32 cellular contexts compared by ENCODE assay signal in genomic region chr9:124908098-124908497, GRCh38. TPM values are rescaled to one million over a fixed set of nuclear protein-coding genes. Genes with fewer than 3 reads are reported as not detected.
"Had no signal": no experiment of that assay in that cellular context is flagged by ENCODE, and none has a peak within 500 bp of the region (broad histone marks: within the 10 kb centered on the region; RNA-seq: fewer than 3 reads in every experiment).

No MANE protein-coding gene starts in this region.

- H3K4me1 Mint-ChIP-seq: activated naive CD8-positive, alpha-beta T cell treated with anti-CD3 and anti-CD28 coated beads, Interleukin-2, amount 50 U/mL, for 24 hours; T-cell had no signal

- H3K27ac Mint-ChIP-seq: activated CD8-positive, alpha-beta T cell treated with anti-CD3 and anti-CD28 coated beads for 36 hours; activated naive CD4-positive, alpha-beta T cell treated with anti-CD3 and anti-CD28 coated beads, Interleukin-2, amount 50 U/mL, for 72 hours; activated naive CD8-positive, alpha-beta T cell treated with anti-CD3 and anti-CD28 coated beads, Interleukin-2, amount 50 U/mL, for 24 hours; activated T-cell treated with anti-CD3 and anti-CD28 coated beads, Interleukin-2, amount 50 U/mL, for 24 hours; activated T-helper 1 cell treated with anti-CD3 and anti-CD28 coated beads, Interleukin-12 subunit alpha, Interleukin-12 subunit beta, Interleukin-2, Interleukin-4 antibody, amounts not matched to agents 30 ng/mL and 10 ng/mL and 1 ng/mL, durations not matched to agents 14 hours and 24 hours and 36 hours; T-cell had no signal

- H3K27me3 ChIP-seq: ascending aorta, body of pancreas had no signal

- H3K4me3 Mint-ChIP-seq: activated CD8-positive, alpha-beta T cell treated with anti-CD3 and anti-CD28 coated beads for 36 hours; activated naive CD8-positive, alpha-beta T cell treated with anti-CD3 and anti-CD28 coated beads, Interleukin-2, amount 50 U/mL, for 24 hours; activated T-cell treated with anti-CD3 and anti-CD28 coated beads, Interleukin-2, amount 50 U/mL, for 24 hours; activated T-helper 1 cell treated with anti-CD3 and anti-CD28 coated beads, Interleukin-12 subunit alpha, Interleukin-12 subunit beta, Interleukin-2, Interleukin-4 antibody, amounts not matched to agents 30 ng/mL and 10 ng/mL and 1 ng/mL, durations not matched to agents 14 hours and 24 hours and 36 hours; T-cell had no signal

- H3K27me3 Mint-ChIP-seq: activated CD8-positive, alpha-beta T cell treated with anti-CD3 and anti-CD28 coated beads for 36 hours; activated naive CD8-positive, alpha-beta T cell treated with anti-CD3 and anti-CD28 coated beads, Interleukin-2, amount 50 U/mL, for 24 hours; activated T-cell treated with anti-CD3 and anti-CD28 coated beads, Interleukin-2, amount 50 U/mL, for 24 hours had no signal

- H3K4me1 ChIP-seq: ascending aorta had no signal

- DNase-seq: activated CD4-positive, alpha-beta T cell treated with anti-CD3 and anti-CD28 coated beads for 4 hours; activated CD8-positive, alpha-beta T cell treated with anti-CD3 and anti-CD28 coated beads for 36 hours; activated effector memory CD4-positive, alpha-beta T cell treated with anti-CD3 and anti-CD28 coated beads, Interleukin-2, amount 50 U/mL, for 16 hours; activated naive CD4-positive, alpha-beta T cell treated with Interleukin-2 at 50 U/mL for 16 hours; activated naive CD8-positive, alpha-beta T cell treated with anti-CD3 and anti-CD28 coated beads, Interleukin-2, amount 50 U/mL, for 24 hours; activated T-cell treated with anti-CD3 and anti-CD28 coated beads, Interleukin-2, amount 50 U/mL, for 24 hours; amniotic stem cell; body of pancreas; central memory CD4-positive, alpha-beta T cell; Karpas-422; MM.1S; NCI-H1105 treated with DMSO at 0.1 percent for 48 hours; NCI-H146; NCI-H1930; NCI-H2107; NCI-H2171 treated with DMSO at 0.1 percent for 48 hours; NCI-H226; NCI-H510A; NCI-H526 treated with DMSO at 0.1 percent for 48 hours; NK-92 treated with Interleukin-12 subunit alpha and Interleukin-12 subunit beta, amount 100 ng/mL, for 24 hours; OCI-M1; RPMI8226; T-cell had no signal

- H3K9me3 Mint-ChIP-seq: activated CD8-positive, alpha-beta T cell treated with anti-CD3 and anti-CD28 coated beads for 36 hours; activated naive CD4-positive, alpha-beta T cell treated with anti-CD3 and anti-CD28 coated beads, Interleukin-2, amount 50 U/mL, for 72 hours; activated naive CD8-positive, alpha-beta T cell treated with anti-CD3 and anti-CD28 coated beads, Interleukin-2, amount 50 U/mL, for 24 hours; activated T-cell treated with anti-CD3 and anti-CD28 coated beads, Interleukin-2, amount 50 U/mL, for 24 hours; activated T-helper 1 cell treated with anti-CD3 and anti-CD28 coated beads, Interleukin-12 subunit alpha, Interleukin-12 subunit beta, Interleukin-2, Interleukin-4 antibody, amounts not matched to agents 30 ng/mL and 10 ng/mL and 1 ng/mL, durations not matched to agents 14 hours and 24 hours and 36 hours; T-cell had no signal

- ATAC-seq: activated CD4-positive, CD25-positive, alpha-beta regulatory T cell treated with anti-CD3 and anti-CD28 coated beads, Interleukin-2, amount 50 U/mL, for 24 hours; activated CD8-positive, alpha-beta T cell treated with anti-CD3 and anti-CD28 coated beads for 36 hours; activated naive CD4-positive, alpha-beta T cell treated with anti-CD3 and anti-CD28 coated beads, Interleukin-2, amount 50 U/mL, for 72 hours; activated naive CD8-positive, alpha-beta T cell treated with anti-CD3 and anti-CD28 coated beads, Interleukin-2, amount 50 U/mL, for 24 hours; body of pancreas; Panc1; Right ventricle myocardium inferior; T-cell had no signal

- H3K27ac ChIP-seq: ascending aorta, SK-N-MC had no signal

- H3K4me3 ChIP-seq: ascending aorta, body of pancreas, SK-N-MC had no signal

- H3K9me3 ChIP-seq: ascending aorta, body of pancreas had no signal

RNA-seq across cellular contexts. Expression of gene WDR38, which starts 54.8 kb away (rescaled TPM):
- total RNA-seq: activated CD8-positive, alpha-beta T cell treated with anti-CD3 and anti-CD28 coated beads for 36 hours; activated naive CD4-positive, alpha-beta T cell treated with anti-CD3 and anti-CD28 coated beads, Interleukin-2, amount 50 U/mL, for 72 hours; activated T-helper 1 cell treated with anti-CD3 and anti-CD28 coated beads, Interleukin-12 subunit alpha, Interleukin-12 subunit beta, Interleukin-2, Interleukin-4 antibody, amounts not matched to agents 30 ng/mL and 10 ng/mL and 1 ng/mL, durations not matched to agents 14 hours and 24 hours and 36 hours; ascending aorta; bronchial epithelial cell; Right ventricle myocardium inferior; T-cell; T-helper 2 cell treated with Interferon-gamma antibody and Interleukin-4, amounts not matched to agents 100 ng/mL and 5 ng/mL, for 36 hours had no signal
